In genomic region chr6:150775400-150775799, GRCh38 we compare ENCODE assay signal across 28 cellular contexts.
DNase-seq lines count a peak whose midpoint lies in the region; ATAC-seq and TF ChIP-seq lines count a peak whose summit lies in the region.
"Had no signal": no experiment of that assay in that cellular context is flagged by ENCODE, and none has a peak within 500 bp of the region (broad histone marks: within the 10 kb centered on the region; RNA-seq: fewer than 3 reads in every experiment).

No MANE protein-coding gene starts in this region.

- peaks cover 10% of the 10 kb centered on the region for H3K27me3 Mint-ChIP-seq in HFFc6 (ENCODE audit: insufficient read depth)
- H3K27me3 Mint-ChIP-seq: activated CD4-positive, alpha-beta T cell treated with anti-CD3 and anti-CD28 coated beads, Interleukin-2, amount 10 ng/mL, durations not matched to agents 7 days and 5 days; stimulated activated naive B cell treated with anti-CD40 and anti-IgM and Interleukin-4, amounts not matched to agents 10 μg/mL and 1 μg/mL and 100 μg/mL, for 72 hours had no signal

- CTCF ChIA-PET in HCT116 (lab: Charles Lee), result no interaction called here

- RAD21 ChIA-PET in HCT116 (lab: Charles Lee; ENCODE audit: low non-redundant PET in 1 of 2, low total read pairs in 2 of 2, uncharacterized antibody in 2 of 2, unreplicated experiment in 2 of 2), result no interaction called here

- no peaks in the 10 kb centered on the region for H3K9me2 ChIP-seq in HCT116 (ENCODE audit: insufficient read depth)

- ATAC-seq in HCT116 (0 out of 2 replicates have a peak, but pooled peaks have one; percentile 32), GM21825 (IDR thresholded peaks at IDR 0.05; ENCODE audit: unreplicated experiment) (no peak), GM21381 (IDR thresholded peaks at IDR 0.05; ENCODE audit: unreplicated experiment) (no peak)
- ATAC-seq: activated T-cell treated with anti-CD3 and anti-CD28 coated beads, Interleukin-2, amount 50 U/mL, for 72 hours; foreskin keratinocyte; natural killer cell treated with Interleukin-12 subunit alpha and Interleukin-12 subunit beta and Interleukin-15 and Interleukin-18, amount 100 ng/mL, for 72 hours; stimulated activated naive B cell treated with anti-CD40 and anti-IgM and Interleukin-4, amounts not matched to agents 10 μg/mL and 1 μg/mL and 100 μg/mL, for 72 hours; WTC11 had no signal

- intact Hi-C loops in HCT116 (cut with micrococcal nuclease), result no loop called here

- H3K27me3 ChIP-seq in HCT116 (ENCODE audit: insufficient read depth, low read length) (no peaks in the 10 kb centered on the region), osteoblast (ENCODE audit: insufficient read depth, low read length) (no peaks in the 10 kb centered on the region)
- H3K27me3 ChIP-seq: adrenal gland; BLaER1 treated with 17β-estradiol and CSF1 and Interleukin-3, amounts not matched to agents 10 nM and 100 nM; esophagus muscularis mucosa; foreskin keratinocyte had no signal

- H3K9me3 ChIP-seq in HCT116 (ENCODE audit: control insufficient read depth in 1 of 2, insufficient read depth in 1 of 2, low read depth in 1 of 2, low read length in 2 of 2), result no peaks in the 10 kb centered on the region
- H3K9me3 ChIP-seq in osteoblast (ENCODE audit: low read depth, low read length), result peaks cover 5% of the 10 kb centered on the region

- TF ChIP-seq CTCF in HCT116 (IDR thresholded peaks at IDR 0.05 in 2 of 3, conservative IDR thresholded peaks at IDR 0.05 in 1 of 3; ENCODE audit: borderline replicate concordance in 1 of 3, insufficient read depth in 1 of 3, low read depth in 2 of 3, low read length in 2 of 3) (no peak), osteoblast (IDR thresholded peaks at IDR 0.05; ENCODE audit: extremely low read depth, low read depth, low read length) (no peak), HFFc6 (IDR thresholded peaks at IDR 0.05) (no peak)

- H3K9ac ChIP-seq in HCT116 (ENCODE audit: low read length), result no peak overlapping the region
- H3K9ac ChIP-seq: BLaER1 treated with 17β-estradiol and CSF1 and Interleukin-3, amounts not matched to agents 10 nM and 100 nM had no signal

- H3K4me3 Mint-ChIP-seq in HFFc6, result no peak overlapping the region
- H3K4me3 Mint-ChIP-seq: activated CD4-positive, alpha-beta T cell treated with anti-CD3 and anti-CD28 coated beads, Interleukin-2, amount 10 ng/mL, durations not matched to agents 7 days and 5 days; activated naive CD4-positive, alpha-beta T cell treated with anti-CD3 and anti-CD28 coated beads for 36 hours; activated T-cell treated with anti-CD3 and anti-CD28 coated beads, Interleukin-2, amount 50 U/mL, for 72 hours; natural killer cell treated with Interleukin-12 subunit alpha and Interleukin-12 subunit beta and Interleukin-15 and Interleukin-18, amount 100 ng/mL, for 72 hours; stimulated activated naive B cell treated with anti-CD40 and anti-IgM and Interleukin-4, amounts not matched to agents 10 μg/mL and 1 μg/mL and 100 μg/mL, for 72 hours; WTC11 had no signal

- peak overlapping the region; percentile 2; the same call in 1 of the 2 replicates for H3K27ac ChIP-seq in HCT116 (ENCODE audit: low read depth, low read length)
- H3K27ac ChIP-seq in osteoblast (ENCODE audit: low read depth, low read length), result no peak overlapping the region
- H3K27ac ChIP-seq: adrenal gland, foreskin keratinocyte had no signal

- H4K20me1 ChIP-seq in HCT116 (ENCODE audit: insufficient read depth), result no peaks in the 10 kb centered on the region
- H4K20me1 ChIP-seq in osteoblast (ENCODE audit: insufficient read depth, low read length), result no peaks in the 10 kb centered on the region
- H4K20me1 ChIP-seq: BLaER1 treated with 17β-estradiol and CSF1 and Interleukin-3, amounts not matched to agents 10 nM and 100 nM had no signal

- peaks cover 4% of the 10 kb centered on the region; the same call in 1 of the 2 replicates for H3K36me3 Mint-ChIP-seq in HFFc6 (ENCODE audit: low read depth)
- H3K36me3 Mint-ChIP-seq: immature natural killer cell; natural killer cell treated with Interleukin-12 subunit alpha and Interleukin-12 subunit beta and Interleukin-15 and Interleukin-18, amount 100 ng/mL, for 72 hours had no signal

- H3K4me3 ChIP-seq in HCT116 (replicated peaks in 1 of 2; ENCODE audit: low read depth in 1 of 2, low read length in 2 of 2) (no peak overlapping the region), osteoblast (ENCODE audit: insufficient read depth, low read length) (no peak overlapping the region)
- H3K4me3 ChIP-seq: adrenal gland; BLaER1 treated with 17β-estradiol and CSF1 and Interleukin-3, amounts not matched to agents 10 nM and 100 nM; esophagus muscularis mucosa had no signal

- H3K36me3 ChIP-seq in HCT116 (ENCODE audit: control insufficient read depth in 1 of 2, insufficient read depth in 2 of 2, low read length in 2 of 2), result no peaks in the 10 kb centered on the region
- no peaks in the 10 kb centered on the region for H3K36me3 ChIP-seq in osteoblast (ENCODE audit: insufficient read depth, low read length)
- H3K36me3 ChIP-seq: adrenal gland, esophagus muscularis mucosa had no signal

- peaks cover 18% of the 10 kb centered on the region for H3K9me3 Mint-ChIP-seq in HFFc6
- H3K9me3 Mint-ChIP-seq: natural killer cell treated with Interleukin-12 subunit alpha and Interleukin-12 subunit beta and Interleukin-15 and Interleukin-18, amount 100 ng/mL, for 72 hours had no signal

- peak; percentile 7 for DNase-seq in HCT116 (ENCODE audit: low read depth, low spot score)
- DNase-seq in SK-MEL-5 (ENCODE audit: low read depth, low spot score), result peak; percentile 55
- DNase-seq in foreskin melanocyte, result peak; percentile 65
- peak; percentile 9 for DNase-seq in osteoblast (ENCODE audit: insufficient read length, low spot score, missing footprints)
- no peak for DNase-seq in HFFc6
- no peak for DNase-seq in NCI-H446 (lab: John Stamatoyannopoulos, UW)
- DNase-seq: activated CD4-positive, alpha-beta T cell treated with anti-CD3 and anti-CD28 coated beads, Interleukin-2, amount 10 ng/mL, durations not matched to agents 7 days and 5 days; activated naive CD4-positive, alpha-beta T cell treated with anti-CD3 and anti-CD28 coated beads for 36 hours; activated T-cell treated with anti-CD3 and anti-CD28 coated beads, Interleukin-2, amount 50 U/mL, for 72 hours; DMS79 treated with DMSO at 0.1 percent for 48 hours; effector CD8-positive, alpha-beta T cell; GF-D8; H7; hypothalamus; immature natural killer cell; NCI-H146; NCI-H524; SHP77 treated with DMSO at 0.1 percent for 48 hours; stimulated activated CD4-positive, alpha-beta T cell treated with anti-CD3 and anti-CD28 coated beads, Interleukin-15, amount 100 ng/mL, for 24 hours; stimulated activated naive B cell treated with anti-CD40 and anti-IgM and Interleukin-4, amounts not matched to agents 10 μg/mL and 1 μg/mL and 100 μg/mL, for 72 hours had no signal

- POLR2A ChIA-PET in HCT116 (lab: Charles Lee), result no interaction called here

- H2AFZ ChIP-seq in HCT116 (ENCODE audit: low read depth, low read length, poor library complexity, severe bottlenecking) (no peak overlapping the region), osteoblast (ENCODE audit: low read length) (no peak overlapping the region)

- in situ Hi-C loops in SK-MEL-5 (cut with HindIII; ENCODE audit: low pct_unique_long_range_greater_than_20kb, low sequenced_read_pairs), result no loop called here

- no peak overlapping the region for H3K27ac Mint-ChIP-seq in HFFc6
- H3K27ac Mint-ChIP-seq: activated CD4-positive, alpha-beta T cell treated with anti-CD3 and anti-CD28 coated beads, Interleukin-2, amount 10 ng/mL, durations not matched to agents 7 days and 5 days; activated naive CD4-positive, alpha-beta T cell treated with anti-CD3 and anti-CD28 coated beads for 36 hours; immature natural killer cell; natural killer cell treated with Interleukin-12 subunit alpha and Interleukin-12 subunit beta and Interleukin-15 and Interleukin-18, amount 100 ng/mL, for 72 hours; WTC11 had no signal

- no peak for TF ChIP-seq RAD21 in HCT116 (IDR thresholded peaks at IDR 0.05; ENCODE audit: low read depth)

- H3K79me2 ChIP-seq in HCT116 (ENCODE audit: insufficient read depth, low read length) (no peaks in the 10 kb centered on the region), osteoblast (ENCODE audit: insufficient read depth, low read length) (no peaks in the 10 kb centered on the region)

- no peak for TF ChIP-seq POLR2A in HCT116 (IDR thresholded peaks at IDR 0.05; ENCODE audit: borderline replicate concordance, extremely low read depth, insufficient read depth, insufficient read length)

- H3K4me1 Mint-ChIP-seq in HFFc6 (ENCODE audit: low read depth), result no peaks in the 10 kb centered on the region
- H3K4me1 Mint-ChIP-seq: immature natural killer cell had no signal

- H3K4me1 ChIP-seq in HCT116 (ENCODE audit: control insufficient read depth in 1 of 2, insufficient read depth in 2 of 2, low read length in 2 of 2) (peaks cover 0 to 10% of the 10 kb centered on the region in 2 experiments; a peak in 1 of 4 replicates), osteoblast (ENCODE audit: insufficient read depth, low read length) (peaks cover 4% of the 10 kb centered on the region)
- H3K4me1 ChIP-seq: adrenal gland, esophagus muscularis mucosa, foreskin keratinocyte had no signal

- H3K4me2 ChIP-seq in HCT116 (ENCODE audit: low read length) (0 out of 2 replicates have a peak overlapping the region, but pooled peaks have one; percentile 1), osteoblast (ENCODE audit: insufficient read depth, low read length) (no peak overlapping the region)

- no TSS peak for BruUV-seq in HCT116 (replicated peaks; lab: Mats Ljungman, UMichigan)

TF ChIP-seq in HCT116, 20 proteins besides CTCF, POLR2A, EP300 and RAD21 (continues in another document):
- TF ChIP-seq ATF3 (IDR thresholded peaks at IDR 0.05), result no peak
- TF ChIP-seq YY1 (IDR thresholded peaks at IDR 0.05; ENCODE audit: extremely low read depth, insufficient replicate concordance, low read depth, low read length), result no peak
- no peak for TF ChIP-seq ZBTB33 (IDR thresholded peaks at IDR 0.05; ENCODE audit: extremely low read depth, insufficient replicate concordance, low read length)

Comparison
In these comparisons a context has a peak if more than half of its experiments do, and no peak if none do; other contexts are left out.
1. DNase-seq: peak in HCT116 (single experiment), SK-MEL-5 (single experiment), foreskin melanocyte (single experiment) and osteoblast (single experiment); none in HFFc6 (single experiment) and NCI-H446 (0 of 2).